In genomic region chr9:96050048-96050875, GRCh38 we compare ENCODE assay signal across 27 cellular contexts.
DNase-seq lines count a peak whose midpoint lies in the region; ATAC-seq and TF ChIP-seq lines count a peak whose summit lies in the region.
"Had no signal": no experiment of that assay in that cellular context is flagged by ENCODE, and none has a peak within 500 bp of the region (broad histone marks: within the 10 kb centered on the region; RNA-seq: fewer than 3 reads in every experiment).

No MANE protein-coding gene starts in this region.

- H3K9ac ChIP-seq in smooth muscle cell (ENCODE audit: low read depth) = no peak overlapping the region

- no peaks in the 10 kb centered on the region for H3K79me2 ChIP-seq in smooth muscle cell (ENCODE audit: low read depth)

- H3K27me3 ChIP-seq in smooth muscle cell (ENCODE audit: low read depth) = no peaks in the 10 kb centered on the region
- H3K27me3 ChIP-seq: gastrocnemius medialis, ovary, right atrium auricular region, upper lobe of left lung had no signal

- 94% methylated on average over 30 of the region's 31 CpGs for WGBS in smooth muscle cell (ENCODE audit: low lambda C conversion rate)

- no peaks in the 10 kb centered on the region for H3K9me3 ChIP-seq in smooth muscle cell (replicated peaks; ENCODE audit: low read depth)
- H3K9me3 ChIP-seq: gastrocnemius medialis, mucosa of descending colon, ovary, right atrium auricular region, upper lobe of left lung had no signal

- TF ChIP-seq CTCF in C4-2B (conservative IDR thresholded peaks at IDR 0.05) (no peak), nephron (IDR thresholded peaks at IDR 0.05; ENCODE audit: unreplicated experiment in 3 of 3) (no peak), smooth muscle cell (IDR thresholded peaks at IDR 0.05; ENCODE audit: borderline replicate concordance, insufficient read depth, poor library complexity, severe bottlenecking) (no peak)

- no peak overlapping the region for H3K4me3 Mint-ChIP-seq in nephron
- H3K4me3 Mint-ChIP-seq: activated CD8-positive, alpha-beta memory T cell treated with anti-CD3 and anti-CD28 coated beads, Interleukin-2, amount 10 ng/mL, durations not matched to agents 7 days and 5 days; CD4-positive, alpha-beta T cell; H9; natural killer cell had no signal

- H3K9me3 Mint-ChIP-seq in nephron = peaks cover 7% of the 10 kb centered on the region
- H3K9me3 Mint-ChIP-seq: CD4-positive, alpha-beta T cell; natural killer cell had no signal

- H3K36me3 Mint-ChIP-seq in nephron (ENCODE audit: low read depth) = peaks cover 6% of the 10 kb centered on the region
- H3K36me3 Mint-ChIP-seq: natural killer cell had no signal

- intact Hi-C loops in sciatic nerve (cut with DNase I) = loop anchor here (10.0 kb wide), 2 partner anchors 545 to 615 kb away; no protein-coding TSS in a partner anchor

- H3K4me2 ChIP-seq in smooth muscle cell = no peak overlapping the region

- no peak for ATAC-seq in sciatic nerve
- ATAC-seq: activated CD8-positive, alpha-beta memory T cell treated with anti-CD3 and anti-CD28 coated beads, Interleukin-2, amount 10 ng/mL, durations not matched to agents 7 days and 5 days; K562; natural killer cell; PC-3 had no signal

- H3K4me3 ChIP-seq in smooth muscle cell = no peak overlapping the region
- H3K4me3 ChIP-seq: K562, mucosa of descending colon, ovary, right atrium auricular region, SK-N-MC, upper lobe of left lung had no signal

- H3K4me1 Mint-ChIP-seq in nephron = peaks cover 29% of the 10 kb centered on the region

- no peaks in the 10 kb centered on the region for H3F3A ChIP-seq in smooth muscle cell (ENCODE audit: low read depth)

- H3K4me1 ChIP-seq in smooth muscle cell (ENCODE audit: low read depth) = peaks cover 22% of the 10 kb centered on the region
- H3K4me1 ChIP-seq: gastrocnemius medialis had no signal

- H3K27ac ChIP-seq in C4-2B (peak overlapping the region; percentile 58), cingulate gyrus (ENCODE audit: low read depth, low read length) (peak overlapping the region; percentile 79), substantia nigra (ENCODE audit: low read depth, low read length, poor library complexity, severe bottlenecking) (peak overlapping the region; percentile 64), smooth muscle cell (ENCODE audit: low read depth) (no peak overlapping the region)
- H3K27ac ChIP-seq: ovary, SK-N-MC had no signal

- no peaks in the 10 kb centered on the region for H4K20me1 ChIP-seq in smooth muscle cell (ENCODE audit: low read depth)

- no peak overlapping the region for H2AFZ ChIP-seq in smooth muscle cell (ENCODE audit: low read depth)

- peaks cover 27% of the 10 kb centered on the region for H3K27me3 Mint-ChIP-seq in nephron (ENCODE audit: low read depth)

- DNase-seq in substantia nigra (lab: John Stamatoyannopoulos, UW) (peak in 1 of 49 donors; percentile 53), NCI-H2107 treated with DMSO at 0.1 percent for 48 hours (lab: John Stamatoyannopoulos, UW; ENCODE audit: unreplicated experiment) (no peak), smooth muscle cell (lab: John Stamatoyannopoulos, UW; ENCODE audit: unreplicated experiment) (no peak), sciatic nerve (ENCODE audit: low spot score) (no peak), NCI-H1436 (lab: John Stamatoyannopoulos, UW) (no peak)
- DNase-seq: activated CD8-positive, alpha-beta memory T cell treated with anti-CD3 and anti-CD28 coated beads, Interleukin-2, amount 10 ng/mL, durations not matched to agents 7 days and 5 days; activated T-cell treated with anti-CD3 and anti-CD28 coated beads, Interleukin-2, amount 50 U/mL, for 48 hours; CD4-positive, alpha-beta T cell; gastrocnemius medialis; H9; mucosa of descending colon; natural killer cell; NCI-H1092; NCI-H1930; NCI-H510A treated with DMSO at 0.1 percent for 48 hours; NK-92 treated with Interleukin-12 subunit alpha and Interleukin-12 subunit beta, amount 100 ng/mL, for 24 hours; PC-3; stimulated activated CD4-positive, alpha-beta T cell treated with anti-CD3 and anti-CD28 coated beads, Interleukin-2, amount 100 ng/mL, for 24 hours; stimulated activated CD8-positive, alpha-beta memory T cell treated with anti-CD3 and anti-CD28 coated beads, Interleukin-4, amount 100 ng/mL, for 48 hours had no signal

- no peaks in the 10 kb centered on the region for H3K36me3 ChIP-seq in smooth muscle cell (ENCODE audit: low read depth)
- H3K36me3 ChIP-seq: gastrocnemius medialis, ovary, right atrium auricular region, upper lobe of left lung had no signal

- peak overlapping the region; percentile 41 to 66 (median 64) for H3K27ac Mint-ChIP-seq in nephron
- H3K27ac Mint-ChIP-seq: activated CD8-positive, alpha-beta memory T cell treated with anti-CD3 and anti-CD28 coated beads, Interleukin-2, amount 10 ng/mL, durations not matched to agents 7 days and 5 days; CD4-positive, alpha-beta T cell; natural killer cell had no signal
